ENCODE assay signal across 13 cellular contexts in genomic region chrX:1491248-1491647, GRCh38. TPM values are rescaled to one million over a fixed set of nuclear protein-coding genes. Genes with fewer than 3 reads are reported as not detected.
DNase-seq lines count a peak whose midpoint lies in the region; ATAC-seq, FAIRE-seq and TF ChIP-seq lines count a peak whose summit lies in the region.
"Not testable (repeated sequence)": the region's sequence is repeated elsewhere in the genome, so short reads cannot be mapped to it uniquely, and the experiment has no call there.
"Had no signal": no experiment of that assay in that cellular context is flagged by ENCODE, and none has a peak within 500 bp of the region (broad histone marks: within the 10 kb centered on the region; RNA-seq: fewer than 3 reads in every experiment).

No MANE protein-coding gene starts in this region.

- H3K27ac Mint-ChIP-seq in CD4-positive, alpha-beta T cell, result peak overlapping the region; percentile 79
- H3K27ac Mint-ChIP-seq in T-helper 2 cell treated with Interferon-gamma antibody and Interleukin-4, amounts not matched to agents 5 μg/mL and 100 μg/mL, for 36 hours, result peak overlapping the region; percentile 53
- H3K27ac Mint-ChIP-seq in activated CD4-positive, alpha-beta memory T cell treated with anti-CD3 and anti-CD28 coated beads, Interleukin-2, amount 10 ng/mL, durations not matched to agents 7 days and 5 days, result peak overlapping the region; percentile 63
- H3K27ac Mint-ChIP-seq in activated T-helper 17 cell treated with anti-CD3 and anti-CD28 coated beads, Interleukin-2, amount 50 U/mL, for 72 hours, result peak overlapping the region; percentile 55
- not testable (repeated sequence) for H3K27ac Mint-ChIP-seq in astrocyte (ENCODE audit: unreplicated experiment)
- H3K27ac Mint-ChIP-seq in natural killer cell treated with Interleukin-12 subunit alpha and Interleukin-12 subunit beta and Interleukin-15 and Interleukin-18, amount 100 ng/mL, for 72 hours, result peak overlapping the region; percentile 38 to 60
- H3K27ac Mint-ChIP-seq in stimulated activated naive B cell treated with anti-CD40 and anti-IgM and Interleukin-4, amounts not matched to agents 10 μg/mL and 1 μg/mL and 100 μg/mL, for 72 hours, result peak overlapping the region; percentile 93

- H3K9me3 Mint-ChIP-seq in CD4-positive, alpha-beta T cell; activated T-helper 17 cell treated with anti-CD3 and anti-CD28 coated beads, Interleukin-2, amount 50 U/mL, for 72 hours; natural killer cell treated with Interleukin-12 subunit alpha and Interleukin-12 subunit beta and Interleukin-15 and Interleukin-18, amount 100 ng/mL, for 72 hours: not testable (repeated sequence)
- H3K9me3 Mint-ChIP-seq in T-helper 2 cell treated with Interferon-gamma antibody and Interleukin-4, amounts not matched to agents 5 μg/mL and 100 μg/mL, for 36 hours, result peaks cover 22% of the 10 kb centered on the region
- H3K9me3 Mint-ChIP-seq in activated CD4-positive, alpha-beta memory T cell treated with anti-CD3 and anti-CD28 coated beads, Interleukin-2, amount 10 ng/mL, durations not matched to agents 7 days and 5 days, result peaks cover 16% of the 10 kb centered on the region
- H3K9me3 Mint-ChIP-seq in astrocyte (ENCODE audit: unreplicated experiment), result peaks cover 21% of the 10 kb centered on the region
- H3K9me3 Mint-ChIP-seq in stimulated activated naive B cell treated with anti-CD40 and anti-IgM and Interleukin-4, amounts not matched to agents 10 μg/mL and 1 μg/mL and 100 μg/mL, for 72 hours, result peaks cover 10 to 13% of the 10 kb centered on the region in 2 donors

- H3K4me1 Mint-ChIP-seq in CD4-positive, alpha-beta T cell (ENCODE audit: low read depth), result peaks cover 37% of the 10 kb centered on the region
- peaks cover 36% of the 10 kb centered on the region for H3K4me1 Mint-ChIP-seq in T-helper 2 cell treated with Interferon-gamma antibody and Interleukin-4, amounts not matched to agents 5 μg/mL and 100 μg/mL, for 36 hours (ENCODE audit: low read depth)
- peaks cover 53% of the 10 kb centered on the region for H3K4me1 Mint-ChIP-seq in activated CD4-positive, alpha-beta memory T cell treated with anti-CD3 and anti-CD28 coated beads, Interleukin-2, amount 10 ng/mL, durations not matched to agents 7 days and 5 days
- H3K4me1 Mint-ChIP-seq in activated T-helper 17 cell treated with anti-CD3 and anti-CD28 coated beads, Interleukin-2, amount 50 U/mL, for 72 hours, result peaks cover 10% of the 10 kb centered on the region
- not testable (repeated sequence) for H3K4me1 Mint-ChIP-seq in astrocyte (ENCODE audit: low read depth, unreplicated experiment)
- H3K4me1 Mint-ChIP-seq in natural killer cell treated with Interleukin-12 subunit alpha and Interleukin-12 subunit beta and Interleukin-15 and Interleukin-18, amount 100 ng/mL, for 72 hours (ENCODE audit: low read depth in 2 of 2), result peaks cover 20 to 45% of the 10 kb centered on the region in 2 donors
- peaks cover 57 to 75% of the 10 kb centered on the region in 2 donors for H3K4me1 Mint-ChIP-seq in stimulated activated naive B cell treated with anti-CD40 and anti-IgM and Interleukin-4, amounts not matched to agents 10 μg/mL and 1 μg/mL and 100 μg/mL, for 72 hours

- H3K4me3 Mint-ChIP-seq in CD4-positive, alpha-beta T cell; T-helper 2 cell treated with Interferon-gamma antibody and Interleukin-4, amounts not matched to agents 5 μg/mL and 100 μg/mL, for 36 hours; activated CD4-positive, alpha-beta memory T cell treated with anti-CD3 and anti-CD28 coated beads, Interleukin-2, amount 10 ng/mL, durations not matched to agents 7 days and 5 days; activated T-helper 17 cell treated with anti-CD3 and anti-CD28 coated beads, Interleukin-2, amount 50 U/mL, for 72 hours; astrocyte (ENCODE audit: unreplicated experiment); natural killer cell treated with Interleukin-12 subunit alpha and Interleukin-12 subunit beta and Interleukin-15 and Interleukin-18, amount 100 ng/mL, for 72 hours: not testable (repeated sequence)
- H3K4me3 Mint-ChIP-seq in stimulated activated naive B cell treated with anti-CD40 and anti-IgM and Interleukin-4, amounts not matched to agents 10 μg/mL and 1 μg/mL and 100 μg/mL, for 72 hours, result peak overlapping the region in 1 of 2 donors; percentile 30

- FAIRE-seq in astrocyte (lab: Jason Lieb, UNC), result peak; percentile 47
- FAIRE-seq in HepG2 (lab: Jason Lieb, UNC), result not testable (repeated sequence)

- POLR2A ChIA-PET in CD4-positive, alpha-beta T cell (lab: Charles Lee); activated CD4-positive, alpha-beta memory T cell treated with anti-CD3 and anti-CD28 coated beads, Interleukin-2, amount 10 ng/mL, durations not matched to agents 7 days and 5 days (lab: Charles Lee); HepG2 (lab: Yijun Ruan, JAX): not testable (repeated sequence)

- peaks cover 80% of the 10 kb centered on the region for H3K36me3 Mint-ChIP-seq in CD4-positive, alpha-beta T cell (ENCODE audit: low read depth)
- H3K36me3 Mint-ChIP-seq in T-helper 2 cell treated with Interferon-gamma antibody and Interleukin-4, amounts not matched to agents 5 μg/mL and 100 μg/mL, for 36 hours (ENCODE audit: low read depth), result peaks cover 65% of the 10 kb centered on the region
- H3K36me3 Mint-ChIP-seq in activated CD4-positive, alpha-beta memory T cell treated with anti-CD3 and anti-CD28 coated beads, Interleukin-2, amount 10 ng/mL, durations not matched to agents 7 days and 5 days (ENCODE audit: low read depth), result peaks cover 73% of the 10 kb centered on the region
- peaks cover 76% of the 10 kb centered on the region for H3K36me3 Mint-ChIP-seq in activated T-helper 17 cell treated with anti-CD3 and anti-CD28 coated beads, Interleukin-2, amount 50 U/mL, for 72 hours (ENCODE audit: low read depth)
- not testable (repeated sequence) for H3K36me3 Mint-ChIP-seq in astrocyte (ENCODE audit: low read depth, unreplicated experiment)
- peaks cover 15% of the 10 kb centered on the region for H3K36me3 Mint-ChIP-seq in natural killer cell treated with Interleukin-12 subunit alpha and Interleukin-12 subunit beta and Interleukin-15 and Interleukin-18, amount 100 ng/mL, for 72 hours
- peaks cover 40 to 55% of the 10 kb centered on the region in 2 donors for H3K36me3 Mint-ChIP-seq in stimulated activated naive B cell treated with anti-CD40 and anti-IgM and Interleukin-4, amounts not matched to agents 10 μg/mL and 1 μg/mL and 100 μg/mL, for 72 hours

- not testable (repeated sequence) for ATAC-seq in CD4-positive, alpha-beta T cell (ENCODE audit: poor library complexity); activated T-helper 17 cell treated with anti-CD3 and anti-CD28 coated beads, Interleukin-2, amount 50 U/mL, for 72 hours (replicated peaks); HepG2; natural killer cell treated with Interleukin-12 subunit alpha and Interleukin-12 subunit beta and Interleukin-15 and Interleukin-18, amount 100 ng/mL, for 72 hours; stimulated activated naive B cell treated with anti-CD40 and anti-IgM and Interleukin-4, amounts not matched to agents 10 μg/mL and 1 μg/mL and 100 μg/mL, for 72 hours (replicated peaks)

- in situ Hi-C loops in HepG2 (cut with HindIII; ENCODE audit: extremely low pct_ligation_motif_present, low pct_unique_long_range_greater_than_20kb), result not testable (repeated sequence)

- H3K4me1 ChIP-seq in astrocyte (ENCODE audit: insufficient read depth, low read length); HepG2 (ENCODE audit: insufficient read depth, low read length): not testable (repeated sequence)

- not testable (repeated sequence) for H3K27me3 Mint-ChIP-seq in CD4-positive, alpha-beta T cell; T-helper 2 cell treated with Interferon-gamma antibody and Interleukin-4, amounts not matched to agents 5 μg/mL and 100 μg/mL, for 36 hours (ENCODE audit: low read depth); activated CD4-positive, alpha-beta memory T cell treated with anti-CD3 and anti-CD28 coated beads, Interleukin-2, amount 10 ng/mL, durations not matched to agents 7 days and 5 days; activated T-helper 17 cell treated with anti-CD3 and anti-CD28 coated beads, Interleukin-2, amount 50 U/mL, for 72 hours; astrocyte (ENCODE audit: low read depth, unreplicated experiment); natural killer cell treated with Interleukin-12 subunit alpha and Interleukin-12 subunit beta and Interleukin-15 and Interleukin-18, amount 100 ng/mL, for 72 hours; stimulated activated naive B cell treated with anti-CD40 and anti-IgM and Interleukin-4, amounts not matched to agents 10 μg/mL and 1 μg/mL and 100 μg/mL, for 72 hours

- WGBS in HepG2 (ENCODE audit: low lambda C conversion rate), result 97% methylated on average over 4 of the region's 4 CpGs

- H3K9me3 ChIP-seq in CD4-positive, alpha-beta T cell (ENCODE audit: control insufficient read depth, low read length); astrocyte (ENCODE audit: insufficient read depth, low read depth, low read length); HepG2 (ENCODE audit: low read length): not testable (repeated sequence)

- not testable (repeated sequence) for H3K4me2 ChIP-seq in astrocyte (ENCODE audit: low read length); HepG2 (ENCODE audit: low read depth, low read length)

- H3K4me3 ChIP-seq in astrocyte (ENCODE audit: insufficient read depth, low read depth, low read length); HepG2 (replicated peaks in 1 of 3; ENCODE audit: insufficient read depth in 1 of 3, low read depth in 2 of 3, low read length in 3 of 3): not testable (repeated sequence)

- not testable (repeated sequence) for H3K27me3 ChIP-seq in CD4-positive, alpha-beta T cell (ENCODE audit: control insufficient read depth, insufficient read depth, low read length); astrocyte (ENCODE audit: insufficient read depth, low read length); HepG2 (ENCODE audit: control insufficient read depth in 1 of 2, insufficient read depth in 2 of 2, low read length in 2 of 2)

- not testable (repeated sequence) for H3K79me2 ChIP-seq in astrocyte (ENCODE audit: insufficient read depth, low read length); HepG2 (ENCODE audit: insufficient read depth, low read length)

- H3K36me3 ChIP-seq in astrocyte (ENCODE audit: insufficient read depth, low read length); HepG2 (replicated peaks in 1 of 2; ENCODE audit: control insufficient read depth in 1 of 2, insufficient read depth in 2 of 2, low read length in 2 of 2): not testable (repeated sequence)

- not testable (repeated sequence) for TF ChIP-seq EP300 in HepG2 (IDR thresholded peaks at IDR 0.05; ENCODE audit: low read depth in 2 of 2, low read length in 2 of 2); HepG2 (CRISPR knock-in tag; IDR thresholded peaks at IDR 0.05; ENCODE audit: borderline replicate concordance)

- CTCF ChIA-PET in CD4-positive, alpha-beta T cell (lab: Charles Lee); activated CD4-positive, alpha-beta memory T cell treated with anti-CD3 and anti-CD28 coated beads, Interleukin-2, amount 10 ng/mL, durations not matched to agents 7 days and 5 days (lab: Charles Lee); HepG2 (lab: Yijun Ruan, JAX; ENCODE audit: low intra/inter-chr PET ratio, low total read pairs): not testable (repeated sequence)

- not testable (repeated sequence) for BruUV-seq in HepG2 (replicated peaks; lab: Mats Ljungman, UMichigan)

- not testable (repeated sequence) for H2AFZ ChIP-seq in astrocyte (ENCODE audit: low read depth, low read length); HepG2 (ENCODE audit: low read length)

- not testable (repeated sequence) for H3K27ac ChIP-seq in CD4-positive, alpha-beta T cell (ENCODE audit: low read depth, low read length); astrocyte (ENCODE audit: low read depth, low read length); HepG2 (ENCODE audit: extremely low read length, insufficient read depth, low read length)

- not testable (repeated sequence) for H3K9ac ChIP-seq in astrocyte (ENCODE audit: low read length); HepG2 (ENCODE audit: insufficient read depth, low read depth, low read length)

- not testable (repeated sequence) for H4K20me1 ChIP-seq in astrocyte (ENCODE audit: insufficient read depth, low read length); HepG2 (ENCODE audit: insufficient read depth, low read length)

- not testable (repeated sequence) for TF ChIP-seq CTCF in CD4-positive, alpha-beta T cell (IDR thresholded peaks at IDR 0.05); astrocyte (IDR thresholded peaks at IDR 0.05; ENCODE audit: insufficient read depth, low read depth, low read length); HepG2 (CRISPR knock-in tag; IDR thresholded peaks at IDR 0.05)

- DNase-seq in CD4-positive, alpha-beta T cell; T-helper 2 cell treated with Interferon-gamma antibody and Interleukin-4, amounts not matched to agents 5 μg/mL and 100 μg/mL, for 36 hours (ENCODE audit: low spot score); activated CD4-positive, alpha-beta memory T cell treated with anti-CD3 and anti-CD28 coated beads, Interleukin-2, amount 10 ng/mL, durations not matched to agents 7 days and 5 days; astrocyte (ENCODE audit: low read depth); HepG2 (ENCODE audit: low spot score); natural killer cell treated with Interleukin-12 subunit alpha and Interleukin-12 subunit beta and Interleukin-15 and Interleukin-18, amount 100 ng/mL, for 72 hours (ENCODE audit: low spot score); stimulated activated naive B cell treated with anti-CD40 and anti-IgM and Interleukin-4, amounts not matched to agents 10 μg/mL and 1 μg/mL and 100 μg/mL, for 72 hours: not testable (repeated sequence)

- not testable (repeated sequence) for TF ChIP-seq RAD21 in HepG2 (CRISPR knock-in tag; IDR thresholded peaks at IDR 0.05)

- TF ChIP-seq POLR2A in HepG2 (IDR thresholded peaks at IDR 0.05; ENCODE audit: insufficient read depth in 1 of 2, low read depth in 2 of 2, low read length in 2 of 2), result not testable (repeated sequence)

- intact Hi-C loops in CD4-positive, alpha-beta T cell (cut with DNase I, micrococcal nuclease); HepG2 (cut with micrococcal nuclease; ENCODE audit: unreplicated experiment): not testable (repeated sequence)

RNA-seq across cellular contexts. Expression of gene ASMTL, which starts 38.5 kb away (rescaled TPM):
- 10 to 100 TPM; 34.6 to 39.3 TPM for total RNA-seq in CD4-positive, alpha-beta T cell
- 10 to 100 TPM; 62.2 to 63.3 TPM for total RNA-seq in activated CD4-positive, alpha-beta memory T cell treated with anti-CD3 and anti-CD28 coated beads, Interleukin-2, amount 10 ng/mL, durations not matched to agents 7 days and 5 days
- total RNA-seq in activated T-helper 17 cell treated with anti-CD3 and anti-CD28 coated beads, Interleukin-2, amount 50 U/mL, for 72 hours, result 10 to 100 TPM; 50.6 to 65.5 TPM
- 22.1 and 26.5 TPM in 2 replicates for total RNA-seq in astrocyte
- 5.6 and 6.3 TPM in 2 replicates for total RNA-seq in HepG2 (2016; rRNA removed; fragmentation: Illumina TruSeq; extraction: Trizol)
- total RNA-seq in HepG2 (2016; cell fraction: cytosol; rRNA removed; fragmentation: Illumina TruSeq; extraction: Trizol; ENCODE audit: low read depth), result 1.3 and 1.9 TPM in 2 replicates
- 5.5 and 6.1 TPM in 2 replicates for total RNA-seq in HepG2 (2016; cell fraction: insoluble cytoplasmic fraction; rRNA removed; fragmentation: Illumina TruSeq; extraction: Trizol)
- 2.5 and 2.6 TPM in 2 replicates for total RNA-seq in HepG2 (2016; cell fraction: membrane; rRNA removed; fragmentation: Illumina TruSeq; extraction: Trizol)
- 4.9 and 6.4 TPM in 2 replicates for total RNA-seq in HepG2 (2016; cell fraction: nucleus; rRNA removed; fragmentation: Illumina TruSeq; extraction: Trizol)
- polyA plus RNA-seq in HepG2 (2011; rRNA removed), result 16.3 and 16.4 TPM in 2 replicates
- 10.6 and 17.6 TPM in 2 replicates for polyA plus RNA-seq in HepG2 (2011; cell fraction: cytosol; rRNA removed)
- polyA plus RNA-seq in HepG2 (2011; cell fraction: nucleus; rRNA removed), result 20.1 and 27.5 TPM in 2 replicates
- polyA plus RNA-seq in HepG2 (2012), result 11.5 and 12.3 TPM in 2 replicates
- 1.6 and 2.0 TPM in 2 replicates for polyA plus RNA-seq in HepG2 (2016; cell fraction: cytosol; fragmentation: Illumina TruSeq; extraction: Trizol; ENCODE audit: low read depth)
- 10.7 and 11.3 TPM in 2 replicates for polyA plus RNA-seq in HepG2 (2016; cell fraction: insoluble cytoplasmic fraction; fragmentation: Illumina TruSeq; extraction: Trizol; ENCODE audit: low read depth)
- 2.3 and 2.4 TPM in 2 replicates for polyA plus RNA-seq in HepG2 (2016; cell fraction: membrane; fragmentation: Illumina TruSeq; extraction: Trizol; ENCODE audit: low read depth)
- polyA plus RNA-seq in HepG2 (2016; cell fraction: nucleus; fragmentation: Illumina TruSeq; extraction: Trizol; ENCODE audit: insufficient read depth, low read depth), result 11.5 and 12.7 TPM in 2 replicates
- polyA minus RNA-seq in HepG2 (2011; rRNA and poly(A)+ RNA removed; ENCODE audit: low replicate concordance), result 9.3 and 19.0 TPM in 2 replicates
- polyA minus RNA-seq in HepG2 (2011; cell fraction: cytosol; rRNA and poly(A)+ RNA removed), result 10.4 and 11.7 TPM in 2 replicates
- 8.6 and 12.7 TPM in 2 replicates for polyA minus RNA-seq in HepG2 (2011; cell fraction: nucleus; rRNA and poly(A)+ RNA removed)
- total RNA-seq in natural killer cell treated with Interleukin-12 subunit alpha and Interleukin-12 subunit beta and Interleukin-15 and Interleukin-18, amount 100 ng/mL, for 72 hours, result 10 to 100 TPM; 84.8 to 94.2 TPM

RNA-seq across cellular contexts. Expression of gene P2RY8, which starts 45.7 kb away (rescaled TPM):
- 100 to 1,000 TPM; 139 TPM for total RNA-seq in CD4-positive, alpha-beta T cell
- 100 to 1,000 TPM; 177 to 180 TPM for total RNA-seq in activated CD4-positive, alpha-beta memory T cell treated with anti-CD3 and anti-CD28 coated beads, Interleukin-2, amount 10 ng/mL, durations not matched to agents 7 days and 5 days
- total RNA-seq in activated T-helper 17 cell treated with anti-CD3 and anti-CD28 coated beads, Interleukin-2, amount 50 U/mL, for 72 hours, result 100 to 1,000 TPM in 1 of 2 donors, 10 to 100 TPM in 1; 89.0 to 105 TPM
- total RNA-seq in astrocyte, result not detected in 2 replicates
- total RNA-seq in HepG2 (2016; rRNA removed; fragmentation: Illumina TruSeq; extraction: Trizol), result 0.66 and 1.0 TPM in 2 replicates
- 0.09 and 0.10 TPM in 2 replicates for total RNA-seq in HepG2 (2016; cell fraction: cytosol; rRNA removed; fragmentation: Illumina TruSeq; extraction: Trizol; ENCODE audit: low read depth)
- total RNA-seq in HepG2 (2016; cell fraction: insoluble cytoplasmic fraction; rRNA removed; fragmentation: Illumina TruSeq; extraction: Trizol), result 0.68 and 1.1 TPM in 2 replicates
- total RNA-seq in HepG2 (2016; cell fraction: membrane; rRNA removed; fragmentation: Illumina TruSeq; extraction: Trizol), result 0.31 and 0.34 TPM in 2 replicates
- 1.0 and 1.6 TPM in 2 replicates for total RNA-seq in HepG2 (2016; cell fraction: nucleus; rRNA removed; fragmentation: Illumina TruSeq; extraction: Trizol)
- polyA plus RNA-seq in HepG2 (2011; rRNA removed), result 1.3 and 3.1 TPM in 2 replicates
- 2.0 and 2.3 TPM in 2 replicates for polyA plus RNA-seq in HepG2 (2011; cell fraction: cytosol; rRNA removed)
- 1.5 and 1.8 TPM in 2 replicates for polyA plus RNA-seq in HepG2 (2011; cell fraction: nucleus; rRNA removed)
- polyA plus RNA-seq in HepG2 (2012), result 2.1 and 2.4 TPM in 2 replicates
- polyA plus RNA-seq in HepG2 (2016; cell fraction: cytosol; fragmentation: Illumina TruSeq; extraction: Trizol; ENCODE audit: low read depth), result 0.08 and 0.09 TPM in 2 replicates
- 0.65 and 0.91 TPM in 2 replicates for polyA plus RNA-seq in HepG2 (2016; cell fraction: insoluble cytoplasmic fraction; fragmentation: Illumina TruSeq; extraction: Trizol; ENCODE audit: low read depth)
- 0.16 and 0.28 TPM in 2 replicates for polyA plus RNA-seq in HepG2 (2016; cell fraction: membrane; fragmentation: Illumina TruSeq; extraction: Trizol; ENCODE audit: low read depth)
- polyA plus RNA-seq in HepG2 (2016; cell fraction: nucleus; fragmentation: Illumina TruSeq; extraction: Trizol; ENCODE audit: insufficient read depth, low read depth), result 2.0 and 2.3 TPM in 2 replicates
- 0.09 and 7.8 TPM in 2 replicates for polyA minus RNA-seq in HepG2 (2011; rRNA and poly(A)+ RNA removed; ENCODE audit: low replicate concordance)
- 2.4 and 2.6 TPM in 2 replicates for polyA minus RNA-seq in HepG2 (2011; cell fraction: cytosol; rRNA and poly(A)+ RNA removed)
- polyA minus RNA-seq in HepG2 (2011; cell fraction: nucleus; rRNA and poly(A)+ RNA removed), result 1.4 and 2.2 TPM in 2 replicates
- total RNA-seq in natural killer cell treated with Interleukin-12 subunit alpha and Interleukin-12 subunit beta and Interleukin-15 and Interleukin-18, amount 100 ng/mL, for 72 hours, result 10 to 100 TPM; 19.5 to 59.1 TPM
- total RNA-seq: A673, Caco-2, GM23248, HT-29 had no signal
- polyA plus RNA-seq: AG04450, GM23248 had no signal

Comparison
In these comparisons a context has a peak if more than half of its experiments do, and no peak if none do; other contexts are left out.
1. RNA of gene P2RY8, which starts 45.7 kb away (total RNA-seq): 177 to 180 TPM in activated CD4-positive, alpha-beta memory T cell treated with anti-CD3 and anti-CD28 coated beads, Interleukin-2, amount 10 ng/mL, durations not matched to agents 7 days and 5 days, 139 TPM in CD4-positive, alpha-beta T cell, 89.0 to 105 TPM in activated T-helper 17 cell treated with anti-CD3 and anti-CD28 coated beads, Interleukin-2, amount 50 U/mL, for 72 hours and 19.5 to 59.1 TPM in natural killer cell treated with Interleukin-12 subunit alpha and Interleukin-12 subunit beta and Interleukin-15 and Interleukin-18, amount 100 ng/mL, for 72 hours; 0.09 to 1.6 TPM in HepG2 and not detected in astrocyte; every median in the first group is over 4 times any median in the second.